Comparison of ENCODE assay signal across 11 cellular contexts in the genomic region with DNA sequence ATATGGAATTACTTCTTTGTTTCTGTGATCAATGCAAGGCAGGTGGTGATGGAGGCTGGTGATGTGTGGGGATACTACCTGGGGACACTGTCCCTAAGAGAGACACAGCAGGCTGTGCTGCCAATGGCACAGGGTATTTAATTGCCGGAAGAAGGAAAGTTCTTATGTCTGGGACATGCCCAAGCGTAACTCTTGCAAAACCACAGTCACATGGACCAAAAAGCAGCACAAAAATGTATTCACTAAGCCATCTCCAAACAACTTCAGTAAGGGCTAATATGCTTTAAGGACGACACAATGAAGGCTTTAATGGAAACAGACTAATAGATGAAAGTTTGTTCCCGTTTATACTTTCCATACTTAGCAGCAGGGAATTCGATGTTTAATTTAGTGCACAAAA. TPM values are rescaled to one million over a fixed set of nuclear protein-coding genes. Genes with fewer than 3 reads are reported as not detected.
DNase-seq lines count a peak whose midpoint lies in the region; ATAC-seq and TF ChIP-seq lines count a peak whose summit lies in the region.
"Had no signal": no experiment of that assay in that cellular context is flagged by ENCODE, and none has a peak within 500 bp of the region (broad histone marks: within the 10 kb centered on the region; RNA-seq: fewer than 3 reads in every experiment).

No MANE protein-coding gene starts in this region.

- H3K36me3 Mint-ChIP-seq in GM23338 (ENCODE audit: low read depth), result peaks cover 60% of the 10 kb centered on the region

- peak overlapping the region; percentile 8 for H3K27ac Mint-ChIP-seq in GM23338

- no peaks in the 10 kb centered on the region; the same call in 1 of the 2 replicates for H4K20me1 ChIP-seq in GM23338 (replicated peaks; ENCODE audit: insufficient read depth)

- ATAC-seq in GM23338, result no peak
- ATAC-seq in GM18870 (IDR thresholded peaks at IDR 0.05; ENCODE audit: unreplicated experiment), result no peak
- ATAC-seq in HG03039 (IDR thresholded peaks at IDR 0.05; ENCODE audit: unreplicated experiment), result no peak

- no peaks in the 10 kb centered on the region for H3K4me1 Mint-ChIP-seq in GM23338

- TF ChIP-seq CTCF in GM23338 (conservative IDR thresholded peaks at IDR 0.05; ENCODE audit: low read depth in 2 of 2), result no peak
- no peak for TF ChIP-seq CTCF in epithelial cell of esophagus (IDR thresholded peaks at IDR 0.05; ENCODE audit: insufficient read depth, low read depth, low read length, missing control alignments)
- no peak for TF ChIP-seq CTCF in neutrophil (IDR thresholded peaks at IDR 0.05)
- no peak for TF ChIP-seq CTCF in uterus (IDR thresholded peaks at IDR 0.05)

- H2AFZ ChIP-seq in GM23338, result no peak overlapping the region

- no peak for DNase-seq in GM23338 (ENCODE audit: low spot score)
- DNase-seq in SIG-M5 (lab: John Stamatoyannopoulos, UW), result peak; percentile 21
- DNase-seq in epithelial cell of esophagus (ENCODE audit: low read depth), result peak; percentile 78
- DNase-seq in Kasumi-1 (lab: John Stamatoyannopoulos, UW), result no peak
- no peak for DNase-seq in uterus
- DNase-seq: islet precursor cell; NCI-H2227 treated with DMSO at 0.1 percent for 48 hours; stimulated activated CD4-positive, alpha-beta T cell treated with anti-CD3 and anti-CD28 coated beads, Interleukin-2, amount 100 ng/mL, for 48 hours had no signal

- H3K27ac ChIP-seq in GM23338 (ENCODE audit: low read depth) (no peak overlapping the region), neutrophil (peak overlapping the region; percentile 53), uterus (no peak overlapping the region)

- no peaks in the 10 kb centered on the region for H3K27me3 ChIP-seq in GM23338 (ENCODE audit: insufficient read depth)
- no peaks in the 10 kb centered on the region for H3K27me3 ChIP-seq in neutrophil
- H3K27me3 ChIP-seq in uterus, result no peaks in the 10 kb centered on the region

- H3F3A ChIP-seq in GM23338 (replicated peaks; ENCODE audit: low read depth), result no peaks in the 10 kb centered on the region; the same call in 1 of the 2 replicates

- H3K36me3 ChIP-seq in GM23338 (ENCODE audit: insufficient read depth), result peaks cover 28% of the 10 kb centered on the region
- H3K36me3 ChIP-seq in neutrophil, result peaks cover 49% of the 10 kb centered on the region
- no peaks in the 10 kb centered on the region for H3K36me3 ChIP-seq in uterus

- H3K79me2 ChIP-seq in GM23338 (replicated peaks; ENCODE audit: insufficient read depth), result no peaks in the 10 kb centered on the region

- no peak for TF ChIP-seq POLR2A in uterus (IDR thresholded peaks at IDR 0.05)

- peaks cover 2% of the 10 kb centered on the region for H3K27me3 Mint-ChIP-seq in GM23338 (ENCODE audit: insufficient read depth, low read depth, poor library complexity)

- H3K9me3 ChIP-seq in neutrophil (no peaks in the 10 kb centered on the region), uterus (no peaks in the 10 kb centered on the region)

- H3K4me1 ChIP-seq in GM23338 (ENCODE audit: insufficient read depth) (no peaks in the 10 kb centered on the region), neutrophil (ENCODE audit: control insufficient read depth in 1 of 2, insufficient read depth in 1 of 2, low read depth in 1 of 2, low read length in 1 of 2) (peaks cover 14 to 19% of the 10 kb centered on the region in 2 experiments), uterus (no peaks in the 10 kb centered on the region)

- intact Hi-C loops in uterus (cut with DNase I; ENCODE audit: low total_unique reads), result no loop called here

- no peak overlapping the region for H3K4me3 Mint-ChIP-seq in GM23338

- H3K4me2 ChIP-seq in GM23338, result no peak overlapping the region

- no peaks in the 10 kb centered on the region for H3K9me3 Mint-ChIP-seq in GM23338

- H3K9me2 ChIP-seq in GM23338 (ENCODE audit: insufficient read depth), result no peaks in the 10 kb centered on the region

- H3K4me3 ChIP-seq in GM23338 (no peak overlapping the region), epithelial cell of esophagus (ENCODE audit: low read length) (no peak overlapping the region), neutrophil (ENCODE audit: low read depth in 1 of 2, low read length in 1 of 2) (no peak overlapping the region), uterus (no peak overlapping the region)

TF ChIP-seq in GM23338, 12 proteins besides CTCF, POLR2A, EP300 and RAD21 (continues in another document):
- TF ChIP-seq EZH2phosphoT487 (IDR thresholded peaks at IDR 0.05; ENCODE audit: unreplicated experiment) (no peak), ZNF331 (CRISPR knock-in tag; IDR thresholded peaks at IDR 0.05; ENCODE audit: low read depth) (no peak), CREB1 (CRISPR knock-in tag; IDR thresholded peaks at IDR 0.05; ENCODE audit: low read depth) (no peak), POLR2AphosphoS5 (IDR thresholded peaks at IDR 0.05; ENCODE audit: low read depth) (no peak), EZH2 (IDR thresholded peaks at IDR 0.05; ENCODE audit: low read depth, unreplicated experiment) (no peak), JUNB (IDR thresholded peaks at IDR 0.05; ENCODE audit: unreplicated experiment) (no peak)
- TF ChIP-seq, protein P1, sequence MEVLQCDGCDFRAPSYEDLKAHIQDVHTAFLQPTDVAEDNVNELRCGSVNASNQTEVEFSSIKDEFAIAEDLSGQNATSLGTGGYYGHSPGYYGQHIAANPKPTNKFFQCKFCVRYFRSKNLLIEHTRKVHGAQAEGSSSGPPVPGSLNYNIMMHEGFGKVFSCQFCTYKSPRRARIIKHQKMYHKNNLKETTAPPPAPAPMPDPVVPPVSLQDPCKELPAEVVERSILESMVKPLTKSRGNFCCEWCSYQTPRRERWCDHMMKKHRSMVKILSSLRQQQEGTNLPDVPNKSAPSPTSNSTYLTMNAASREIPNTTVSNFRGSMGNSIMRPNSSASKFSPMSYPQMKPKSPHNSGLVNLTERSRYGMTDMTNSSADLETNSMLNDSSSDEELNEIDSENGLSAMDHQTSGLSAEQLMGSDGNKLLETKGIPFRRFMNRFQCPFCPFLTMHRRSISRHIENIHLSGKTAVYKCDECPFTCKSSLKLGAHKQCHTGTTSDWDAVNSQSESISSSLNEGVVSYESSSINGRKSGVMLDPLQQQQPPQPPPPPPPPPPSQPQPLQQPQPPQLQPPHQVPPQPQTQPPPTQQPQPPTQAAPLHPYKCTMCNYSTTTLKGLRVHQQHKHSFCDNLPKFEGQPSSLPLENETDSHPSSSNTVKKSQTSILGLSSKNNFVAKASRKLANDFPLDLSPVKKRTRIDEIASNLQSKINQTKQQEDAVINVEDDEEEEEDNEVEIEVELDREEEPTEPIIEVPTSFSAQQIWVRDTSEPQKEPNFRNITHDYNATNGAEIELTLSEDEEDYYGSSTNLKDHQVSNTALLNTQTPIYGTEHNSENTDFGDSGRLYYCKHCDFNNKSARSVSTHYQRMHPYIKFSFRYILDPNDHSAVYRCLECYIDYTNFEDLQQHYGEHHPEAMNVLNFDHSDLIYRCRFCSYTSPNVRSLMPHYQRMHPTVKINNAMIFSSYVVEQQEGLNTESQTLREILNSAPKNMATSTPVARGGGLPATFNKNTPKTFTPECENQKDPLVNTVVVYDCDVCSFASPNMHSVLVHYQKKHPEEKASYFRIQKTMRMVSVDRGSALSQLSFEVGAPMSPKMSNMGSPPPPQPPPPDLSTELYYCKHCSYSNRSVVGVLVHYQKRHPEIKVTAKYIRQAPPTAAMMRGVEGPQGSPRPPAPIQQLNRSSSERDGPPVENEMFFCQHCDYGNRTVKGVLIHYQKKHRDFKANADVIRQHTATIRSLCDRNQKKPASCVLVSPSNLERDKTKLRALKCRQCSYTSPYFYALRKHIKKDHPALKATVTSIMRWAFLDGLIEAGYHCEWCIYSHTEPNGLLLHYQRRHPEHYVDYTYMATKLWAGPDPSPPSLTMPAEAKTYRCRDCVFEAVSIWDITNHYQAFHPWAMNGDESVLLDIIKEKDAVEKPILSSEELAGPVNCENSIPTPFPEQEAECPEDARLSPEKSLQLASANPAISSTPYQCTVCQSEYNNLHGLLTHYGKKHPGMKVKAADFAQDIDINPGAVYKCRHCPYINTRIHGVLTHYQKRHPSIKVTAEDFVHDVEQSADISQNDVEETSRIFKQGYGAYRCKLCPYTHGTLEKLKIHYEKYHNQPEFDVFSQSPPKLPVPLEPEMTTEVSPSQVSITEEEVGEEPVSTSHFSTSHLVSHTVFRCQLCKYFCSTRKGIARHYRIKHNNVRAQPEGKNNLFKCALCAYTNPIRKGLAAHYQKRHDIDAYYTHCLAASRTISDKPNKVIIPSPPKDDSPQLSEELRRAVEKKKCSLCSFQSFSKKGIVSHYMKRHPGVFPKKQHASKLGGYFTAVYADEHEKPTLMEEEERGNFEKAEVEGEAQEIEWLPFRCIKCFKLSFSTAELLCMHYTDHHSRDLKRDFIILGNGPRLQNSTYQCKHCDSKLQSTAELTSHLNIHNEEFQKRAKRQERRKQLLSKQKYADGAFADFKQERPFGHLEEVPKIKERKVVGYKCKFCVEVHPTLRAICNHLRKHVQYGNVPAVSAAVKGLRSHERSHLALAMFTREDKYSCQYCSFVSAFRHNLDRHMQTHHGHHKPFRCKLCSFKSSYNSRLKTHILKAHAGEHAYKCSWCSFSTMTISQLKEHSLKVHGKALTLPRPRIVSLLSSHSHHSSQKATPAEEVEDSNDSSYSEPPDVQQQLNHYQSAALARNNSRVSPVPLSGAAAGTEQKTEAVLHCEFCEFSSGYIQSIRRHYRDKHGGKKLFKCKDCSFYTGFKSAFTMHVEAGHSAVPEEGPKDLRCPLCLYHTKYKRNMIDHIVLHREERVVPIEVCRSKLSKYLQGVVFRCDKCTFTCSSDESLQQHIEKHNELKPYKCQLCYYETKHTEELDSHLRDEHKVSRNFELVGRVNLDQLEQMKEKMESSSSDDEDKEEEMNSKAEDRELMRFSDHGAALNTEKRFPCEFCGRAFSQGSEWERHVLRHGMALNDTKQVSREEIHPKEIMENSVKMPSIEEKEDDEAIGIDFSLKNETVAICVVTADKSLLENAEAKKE (CRISPR knock-in tag; IDR thresholded peaks at IDR 0.05), result no peak

RNA-seq across cellular contexts. Expression of a gene that starts 49.7 kb away (rescaled TPM):
- total RNA-seq in GM23338 (2014; rRNA removed; shearing (Covaris generic)), result 25.5 and 26.2 TPM in 2 replicates
- polyA plus RNA-seq in GM23338 (2016; fragmentation: Nextera tagmentation; extraction: Ambion mirVana), result 7.3 and 8.8 TPM in 2 replicates
- total RNA-seq in uterus, result 1 to 10 TPM in 2 of 4 donors, not detected in 2; 2.0 to 5.6 TPM

RNA-seq across cellular contexts. Expression of a gene that starts 58.0 kb away (rescaled TPM):
- 103 and 127 TPM in 2 replicates for total RNA-seq in GM23338 (2014; rRNA removed; shearing (Covaris generic))
- polyA plus RNA-seq in GM23338 (2016; fragmentation: Nextera tagmentation; extraction: Ambion mirVana), result 45.7 and 54.5 TPM in 2 replicates
- 100 to 1,000 TPM in 1 of 4 donors, 10 to 100 TPM in 3; 17.2 to 112 (median 39.1) TPM for total RNA-seq in uterus

Comparison
In these comparisons a context has a peak if more than half of its experiments do, and no peak if none do; other contexts are left out.
1. DNase-seq: peak in SIG-M5 (single experiment) and epithelial cell of esophagus (single experiment); none in GM23338 (single experiment), Kasumi-1 (0 of 2) and uterus (0 of 2).